ENCODE assay signal across 20 cellular contexts in genomic region chr11:76253416-76253815, GRCh38. TPM values are rescaled to one million over a fixed set of nuclear protein-coding genes. Genes with fewer than 3 reads are reported as not detected.
"Had no signal": no experiment of that assay in that cellular context is flagged by ENCODE, and none has a peak within 500 bp of the region (broad histone marks: within the 10 kb centered on the region; RNA-seq: fewer than 3 reads in every experiment).

No MANE protein-coding gene starts in this region.

- DNase-seq: activated CD4-positive, alpha-beta T cell treated with anti-CD3 and anti-CD28 coated beads for 48 hours; activated CD4-positive, CD25-positive, alpha-beta regulatory T cell; activated CD8-positive, alpha-beta T cell treated with anti-CD3 and anti-CD28 coated beads for 36 hours; activated naive CD4-positive, alpha-beta T cell; activated naive CD8-positive, alpha-beta T cell treated with anti-CD3 and anti-CD28 coated beads, Interleukin-2, amount 10 ng/mL, durations not matched to agents 7 days and 5 days; activated T-cell treated with anti-CD3 and anti-CD28 coated beads, Interleukin-2, amount 50 U/mL, for 1 hour; effector memory CD8-positive, alpha-beta T cell; esophagus squamous epithelium; left cardiac atrium; lower lobe of right lung; nucleus accumbens; stimulated activated naive CD8-positive, alpha-beta T cell treated with anti-CD3 and anti-CD28 coated beads, Interleukin-15, Interleukin-2, amounts not matched to agents 100 U/mL and 50 U/mL, for 24 hours; tibial artery had no signal

- H3K4me2 ChIP-seq: hepatocyte had no signal

- H3K79me2 ChIP-seq: hepatocyte had no signal

- H3K4me1 ChIP-seq: esophagus squamous epithelium, lower lobe of right lung, right atrium auricular region had no signal

- H3K4me3 ChIP-seq: esophagus squamous epithelium, hepatocyte, lower lobe of right lung, right atrium auricular region, skin epidermis, tibial artery had no signal

- H3K9me3 ChIP-seq: esophagus squamous epithelium, lower lobe of right lung, right atrium auricular region, tibial artery had no signal

- H2AFZ ChIP-seq: hepatocyte had no signal

- H3K27ac ChIP-seq: esophagus squamous epithelium, hepatocyte, lower lobe of right lung, right atrium auricular region, skin epidermis, tibial artery had no signal

- H3K27me3 ChIP-seq: hepatocyte, right atrium auricular region had no signal

- H3K36me3 ChIP-seq: esophagus squamous epithelium, lower lobe of right lung, right atrium auricular region, tibial artery had no signal

- ATAC-seq: activated CD8-positive, alpha-beta T cell treated with anti-CD3 and anti-CD28 coated beads for 36 hours; activated T-helper 17 cell treated with anti-CD3 and anti-CD28 coated beads, Interleukin-2, amount 50 U/mL, for 72 hours; effector memory CD8-positive, alpha-beta T cell; left cardiac atrium; lower lobe of right lung; natural killer cell treated with Interleukin-12 subunit alpha and Interleukin-12 subunit beta and Interleukin-15 and Interleukin-18, amount 100 ng/mL, for 72 hours; stimulated activated naive CD8-positive, alpha-beta T cell treated with anti-CD3 and anti-CD28 coated beads, Interleukin-15, Interleukin-2, amounts not matched to agents 100 U/mL and 50 U/mL, for 24 hours had no signal

RNA-seq across cellular contexts. Expression of gene WNT11, which starts 47.1 kb away (rescaled TPM):
- total RNA-seq: activated T-helper 17 cell treated with anti-CD3 and anti-CD28 coated beads, Interleukin-2, amount 50 U/mL, for 72 hours; dermis microvascular lymphatic vessel endothelial cell; glomerular endothelial cell had no signal
